In the genomic region with DNA sequence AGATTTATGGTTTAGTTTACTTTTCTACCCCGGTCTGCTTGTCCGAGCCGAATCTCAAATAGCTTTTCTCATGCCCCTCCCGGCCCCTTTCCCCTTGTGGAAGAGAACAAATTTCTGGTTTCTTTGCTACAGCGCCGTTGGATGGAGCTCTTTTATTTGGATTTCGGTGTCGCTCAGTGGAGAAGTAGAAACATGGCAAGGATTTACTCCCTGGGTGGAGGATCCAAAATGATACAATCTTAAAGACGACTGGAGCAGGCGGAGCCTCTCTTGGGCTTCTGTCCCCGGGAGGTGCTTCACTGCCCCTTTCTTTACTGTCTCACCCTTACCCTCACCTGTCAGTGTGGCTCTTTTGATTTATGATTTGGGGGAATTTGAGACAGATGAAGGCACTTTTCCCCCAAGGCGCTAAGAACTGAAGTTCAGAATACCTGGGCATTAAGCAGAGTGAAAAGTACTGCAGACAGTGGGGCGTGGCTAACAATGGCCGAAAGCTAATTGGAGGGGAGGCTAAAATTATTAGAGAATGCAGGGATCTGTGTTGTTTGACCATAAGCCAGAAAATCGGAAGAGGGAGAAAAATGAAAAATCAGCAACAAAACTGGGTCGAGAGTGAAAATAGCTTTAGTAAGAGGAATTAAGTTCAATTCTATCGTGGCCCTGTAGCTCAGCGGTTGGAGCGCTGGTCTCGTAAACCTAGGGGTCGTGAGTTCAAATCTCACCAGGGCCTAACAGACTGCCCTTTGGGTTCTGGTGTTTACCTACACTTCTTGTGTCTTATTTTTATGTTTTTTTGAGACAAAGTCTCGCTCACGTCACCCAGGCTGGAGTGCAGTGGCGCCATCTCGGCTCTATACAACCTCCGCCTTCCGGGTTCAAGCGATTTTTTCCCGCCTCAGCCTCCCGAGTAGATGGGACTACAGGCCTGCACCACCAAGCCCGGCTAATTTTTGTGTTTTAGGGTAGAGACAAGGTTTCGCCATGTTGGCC, we compare ENCODE assay signal across 9 cellular contexts.
DNase-seq lines count a peak whose midpoint lies in the region; ATAC-seq lines count a peak whose summit lies in the region.
"Had no signal": no experiment of that assay in that cellular context is flagged by ENCODE, and none has a peak within 500 bp of the region (broad histone marks: within the 10 kb centered on the region; RNA-seq: fewer than 3 reads in every experiment).

No MANE protein-coding gene starts in this region.

- peak overlapping the region; percentile 88 for H2AFZ ChIP-seq in neuronal stem cell (ENCODE audit: low read length)

- no peak overlapping the region for H2BK12ac ChIP-seq in neuronal stem cell (ENCODE audit: low read length)

- no peak overlapping the region for H2AK5ac ChIP-seq in neuronal stem cell (ENCODE audit: low read depth, low read length)

- WGBS in neuronal stem cell (ENCODE audit: extremely low coverage in 2 of 2, insufficient read length in 2 of 2, insufficient replicate concordance in 1 of 2), 2 donors, result no CpG with 5 or more reads among the region's 32 CpGs

- no peak overlapping the region for H4K91ac ChIP-seq in neuronal stem cell (ENCODE audit: low read depth, low read length, poor library complexity)

- peaks cover 0 to 7% (median 4%) of the 10 kb centered on the region in 3 experiments for H3K27me3 ChIP-seq in neuronal stem cell (ENCODE audit: control insufficient read depth in 3 of 3, insufficient read depth in 3 of 3, low read depth in 1 of 3, low read length in 3 of 3)

- H3K4ac ChIP-seq in neuronal stem cell (ENCODE audit: low read length), result no peak overlapping the region

- H4K8ac ChIP-seq in neuronal stem cell (ENCODE audit: low read depth, low read length), result no peak overlapping the region

- no peak overlapping the region for H3K27ac ChIP-seq in neuronal stem cell (replicated peaks; ENCODE audit: low read length)
- H3K27ac ChIP-seq: BLaER1 had no signal

- no peak overlapping the region for H2BK5ac ChIP-seq in neuronal stem cell (ENCODE audit: low read length)

- H3K9me3 ChIP-seq in neuronal stem cell (replicated peaks in 1 of 2; ENCODE audit: control insufficient read depth in 2 of 2, insufficient read depth in 1 of 2, low read depth in 1 of 2, low read length in 2 of 2), result no peaks in the 10 kb centered on the region
- H3K9me3 ChIP-seq: BLaER1 had no signal

- DNase-seq in NCI-H1417 (lab: John Stamatoyannopoulos, UW), result peak in 2 of 3 experiments; percentile 6 to 46
- no peak for DNase-seq in NCI-H1417 treated with DMSO at 0.1 percent for 48 hours (lab: John Stamatoyannopoulos, UW)
- DNase-seq in NCI-H748 (lab: John Stamatoyannopoulos, UW; ENCODE audit: unreplicated experiment), result peak; percentile 54
- DNase-seq in dedifferentiated amniotic fluid mesenchymal stem cell (ENCODE audit: extremely low spot score), result peak; percentile 58
- no peak for DNase-seq in neuronal stem cell (ENCODE audit: low spot score)
- DNase-seq in HPDE6-E6E7 (ENCODE audit: extremely low spot score), result no peak
- no peak for DNase-seq in NCI-H446 treated with DMSO at 0.1 percent for 48 hours (lab: John Stamatoyannopoulos, UW)

- no peaks in the 10 kb centered on the region for H3K4me1 ChIP-seq in neuronal stem cell (ENCODE audit: control insufficient read depth in 2 of 2, insufficient read depth in 1 of 2, low read depth in 1 of 2, low read length in 2 of 2)
- H3K4me1 ChIP-seq: BLaER1 had no signal

- H3K36me3 ChIP-seq in neuronal stem cell (replicated peaks in 1 of 2; ENCODE audit: control insufficient read depth in 2 of 2, insufficient read depth in 2 of 2, low read length in 2 of 2), result no peaks in the 10 kb centered on the region
- H3K36me3 ChIP-seq: BLaER1 had no signal

- H3K4me2 ChIP-seq in neuronal stem cell (ENCODE audit: insufficient read depth, low read length, poor library complexity, severe bottlenecking), result peak overlapping the region; percentile 81
- H3K4me2 ChIP-seq: BLaER1 had no signal

- ATAC-seq in HG03342 (IDR thresholded peaks at IDR 0.05; ENCODE audit: unreplicated experiment), result no peak

- H3K9ac ChIP-seq in neuronal stem cell (ENCODE audit: low read depth, low read length, poor library complexity), result no peak overlapping the region
- H3K9ac ChIP-seq: BLaER1 had no signal

- H3K14ac ChIP-seq in neuronal stem cell (ENCODE audit: low read length), result no peak overlapping the region

- no peak overlapping the region for H2BK120ac ChIP-seq in neuronal stem cell (ENCODE audit: low read depth, low read length)

- no peaks in the 10 kb centered on the region for H3K79me1 ChIP-seq in neuronal stem cell (ENCODE audit: low read depth, low read length)

- no peak overlapping the region for H2BK15ac ChIP-seq in neuronal stem cell (ENCODE audit: low read length)

- H3K18ac ChIP-seq in neuronal stem cell (ENCODE audit: low read length), result no peak overlapping the region

- H3K23ac ChIP-seq in neuronal stem cell (ENCODE audit: low read depth, low read length, poor library complexity), result no peak overlapping the region

- peak overlapping the region; percentile 51 to 76 for H3K4me3 ChIP-seq in neuronal stem cell (ENCODE audit: low read length in 2 of 2)
- H3K4me3 ChIP-seq: BLaER1 had no signal

Comparison
In these comparisons a context has a peak if more than half of its experiments do, and no peak if none do; other contexts are left out.
1. DNase-seq: peak in NCI-H1417 (2 of 3), NCI-H748 (single experiment) and dedifferentiated amniotic fluid mesenchymal stem cell (single experiment); none in NCI-H1417 treated with DMSO at 0.1 percent for 48 hours (single experiment), neuronal stem cell (single experiment), HPDE6-E6E7 (single experiment) and NCI-H446 treated with DMSO at 0.1 percent for 48 hours (single experiment).